In the genomic region with DNA sequence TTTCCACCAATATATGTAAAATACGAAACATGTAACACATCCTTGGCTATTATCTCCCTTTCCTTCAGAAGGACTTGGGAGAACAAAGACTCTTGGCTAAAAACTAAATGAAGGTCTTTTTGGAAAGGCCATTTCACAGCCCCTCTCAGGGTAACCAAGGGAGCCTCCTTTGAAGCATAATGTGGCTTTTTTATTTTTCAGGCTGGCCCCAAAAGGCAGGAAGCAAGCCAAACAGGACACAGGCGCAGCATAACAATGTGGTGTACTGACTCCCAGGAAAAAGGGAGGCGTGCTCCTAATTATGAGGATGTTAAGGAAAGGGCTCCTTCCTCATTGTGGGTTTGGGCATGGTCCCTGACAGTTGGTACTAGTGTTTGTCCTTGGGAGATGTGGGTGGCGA, we compare ENCODE assay signal across 19 cellular contexts. TPM values are rescaled to one million over a fixed set of nuclear protein-coding genes. Genes with fewer than 3 reads are reported as not detected.
DNase-seq lines count a peak whose midpoint lies in the region; FAIRE-seq and TF ChIP-seq lines count a peak whose summit lies in the region.
"Had no signal": no experiment of that assay in that cellular context is flagged by ENCODE, and none has a peak within 500 bp of the region (broad histone marks: within the 10 kb centered on the region; RNA-seq: fewer than 3 reads in every experiment).

No MANE protein-coding gene starts in this region.

- H3K36me3 ChIP-seq in SJSA1 (no peaks in the 10 kb centered on the region), H1 (ENCODE audit: control insufficient read depth in 2 of 4, insufficient read depth in 4 of 4, low read length in 3 of 4) (no peaks in the 10 kb centered on the region)
- H3K36me3 ChIP-seq: BE2C had no signal

- H3K9ac ChIP-seq in H1 (replicated peaks in 1 of 4; ENCODE audit: extremely low read depth in 1 of 4, low read depth in 3 of 4, low read length in 3 of 4), result no peak overlapping the region

- no peaks in the 10 kb centered on the region; the same call in 1 of the 2 replicates for H3K79me1 ChIP-seq in H1 (ENCODE audit: low read depth, low read length)

- no peak overlapping the region; the same call in 1 of the 2 replicates for H2BK5ac ChIP-seq in H1 (ENCODE audit: low read depth, low read length)

- no peak overlapping the region for H3K4ac ChIP-seq in H1 (replicated peaks; ENCODE audit: insufficient read length, low read depth, low read length)

- H2BK20ac ChIP-seq in H1 (ENCODE audit: low read length), result peak overlapping the region; percentile 34; the same call in 1 of the 2 replicates

- TF ChIP-seq POLR2A in H1 (IDR thresholded peaks at IDR 0.05; ENCODE audit: control extremely low read depth in 1 of 2, low read depth in 2 of 2, low read length in 2 of 2), result no peak

- peaks cover 59% of the 10 kb centered on the region for H3K4me1 ChIP-seq in SJSA1 (replicated peaks)
- peaks cover 3 to 13% (median 7%) of the 10 kb centered on the region in 4 experiments; a peak in 3 of 7 replicates for H3K4me1 ChIP-seq in H1 (replicated peaks in 1 of 4; ENCODE audit: control insufficient read depth in 3 of 4, insufficient read depth in 4 of 4, low read length in 3 of 4)
- H3K4me1 ChIP-seq: BE2C had no signal

- H3K23me2 ChIP-seq in H1 (ENCODE audit: low read depth, low read length), result 0 out of 2 replicates have a peak, but pooled peaks cover 2% of the 10 kb centered on the region

- no peak overlapping the region for H4K5ac ChIP-seq in H1 (ENCODE audit: insufficient read length, low read depth, low read length)

- no peak for TF ChIP-seq RAD21 in H1 (IDR thresholded peaks at IDR 0.05 in 1 of 2, conservative IDR thresholded peaks at IDR 0.05 in 1 of 2; ENCODE audit: low read depth in 2 of 2, low read length in 2 of 2)

- FAIRE-seq in H1 (lab: Jason Lieb, UNC), result no peak
- FAIRE-seq: A204.1, D721Med, G401.6, GM12891, H54 had no signal

- no peak overlapping the region for H4K91ac ChIP-seq in H1 (replicated peaks; ENCODE audit: insufficient read length, low read length)

- H2AK5ac ChIP-seq in H1 (ENCODE audit: low read depth, low read length), result no peak overlapping the region

- peak overlapping the region; percentile 94 for H3K27ac ChIP-seq in SJSA1
- no peak overlapping the region for H3K27ac ChIP-seq in H1 (ENCODE audit: low read depth, low read length)
- H3K27ac ChIP-seq: C4-2B had no signal

- H2BK15ac ChIP-seq in H1 (ENCODE audit: low read length), result no peak overlapping the region

- H3K18ac ChIP-seq in H1 (ENCODE audit: extremely low read depth, low read length), result no peak overlapping the region

- 0 out of 2 replicates have a peak overlapping the region, but pooled peaks have one; percentile 29 for H2BK12ac ChIP-seq in H1 (ENCODE audit: low read depth, low read length)

- CTCF ChIA-PET in H1 (lab: Charles Lee; ENCODE audit: partially characterized antibody), result no interaction called here

- no peak for TF ChIP-seq EP300 in H1 (IDR thresholded peaks at IDR 0.05; ENCODE audit: borderline replicate concordance in 1 of 2, low read depth in 2 of 2, low read length in 2 of 2)

- TF ChIP-seq CTCF in H1 (IDR thresholded peaks at IDR 0.05; ENCODE audit: control extremely low read depth in 1 of 3, insufficient read depth in 1 of 3, low read depth in 1 of 3, low read length in 3 of 3), result no peak

- no peak overlapping the region for H2BK120ac ChIP-seq in H1 (replicated peaks; ENCODE audit: low read depth, low read length)

- H3K9me3 ChIP-seq in SJSA1 (replicated peaks) (no peaks in the 10 kb centered on the region), H1 (ENCODE audit: insufficient read depth in 2 of 2, low read depth in 1 of 2, low read length in 1 of 2) (no peaks in the 10 kb centered on the region)
- H3K9me3 ChIP-seq: BE2C had no signal

- WGBS in H1 (ENCODE audit: extremely low coverage in 1 of 2, insufficient coverage in 1 of 2, insufficient read length in 1 of 2, insufficient replicate concordance in 2 of 2, low coverage in 1 of 2, low lambda C conversion rate in 2 of 2, missing lambda C conversion rate in 1 of 2), 2 experiments, result 78% methylated on average over 4 of the region's 4 CpGs; no CpG with 5 or more reads in 1 of the 2 experiments

- no peak overlapping the region for H3K23ac ChIP-seq in H1 (ENCODE audit: insufficient read length)

- H3K27me3 ChIP-seq in SJSA1 (replicated peaks) (no peaks in the 10 kb centered on the region), H1 (replicated peaks in 1 of 4; ENCODE audit: control insufficient read depth in 3 of 4, extremely low read depth in 1 of 4, insufficient read depth in 3 of 4, low read length in 3 of 4) (no peaks in the 10 kb centered on the region)
- H3K27me3 ChIP-seq: BE2C had no signal

- no peaks in the 10 kb centered on the region for H4K20me1 ChIP-seq in H1 (replicated peaks in 1 of 2; ENCODE audit: control insufficient read depth in 1 of 2, insufficient read depth in 2 of 2, low read length in 2 of 2)

- H3K79me2 ChIP-seq in H1 (ENCODE audit: control insufficient read depth in 1 of 2, insufficient read depth in 2 of 2, low read length in 2 of 2), result no peaks in the 10 kb centered on the region

- no peak overlapping the region for H3K56ac ChIP-seq in H1 (replicated peaks; ENCODE audit: insufficient read length, low read depth, low read length)

- no peak overlapping the region for H3K4me3 ChIP-seq in SJSA1
- no peak overlapping the region for H3K4me3 ChIP-seq in H1 (ENCODE audit: extremely low read depth in 1 of 4, insufficient read depth in 2 of 4, low read depth in 3 of 4, low read length in 4 of 4)

- POLR2A ChIA-PET in H1 (lab: Charles Lee; ENCODE audit: partially characterized antibody), result no interaction called here

- H2AFZ ChIP-seq in H1 (ENCODE audit: low read length), result no peak overlapping the region

- H3K4me2 ChIP-seq in H1 (ENCODE audit: insufficient read depth in 1 of 2, low read depth in 2 of 2, low read length in 2 of 2), result no peak overlapping the region

- peak; percentile 9 for DNase-seq in CD1c-positive myeloid dendritic cell (ENCODE audit: extremely low spot score)
- no peak for DNase-seq in SJSA1 (ENCODE audit: low read depth in 1 of 2, low spot score in 2 of 2)
- DNase-seq in H1 (ENCODE audit: low read depth in 1 of 2, low spot score in 2 of 2), result no peak
- DNase-seq in midbrain (lab: John Stamatoyannopoulos, UW), result peak; percentile 50
- DNase-seq in stimulated activated CD8-positive, alpha-beta memory T cell treated with anti-CD3 and anti-CD28 coated beads, Interleukin-4, amount 100 ng/mL, for 48 hours, result no peak
- DNase-seq in NOMO-1 treated with DMSO at 0.1 percent for 48 hours (lab: John Stamatoyannopoulos, UW; ENCODE audit: unreplicated experiment), result no peak
- no peak for DNase-seq in iPS-NIHi7 (ENCODE audit: extremely low spot score)
- DNase-seq: BE2C; CD8-positive, alpha-beta T cell; COR-L47; DMS153; DMS79 treated with DMSO at 0.1 percent for 48 hours; EL had no signal

- H4K8ac ChIP-seq in H1 (ENCODE audit: extremely low read depth, insufficient read depth, low read length), result no peak overlapping the region

- H3K14ac ChIP-seq in H1 (ENCODE audit: insufficient read length), result no peak overlapping the region

TF ChIP-seq in H1, 55 proteins besides CTCF, POLR2A, EP300 and RAD21 (continues in another document):
- TF ChIP-seq RFX5 (IDR thresholded peaks at IDR 0.05; ENCODE audit: borderline replicate concordance, low read depth, low read length), result no peak
- TF ChIP-seq, protein P1, sequence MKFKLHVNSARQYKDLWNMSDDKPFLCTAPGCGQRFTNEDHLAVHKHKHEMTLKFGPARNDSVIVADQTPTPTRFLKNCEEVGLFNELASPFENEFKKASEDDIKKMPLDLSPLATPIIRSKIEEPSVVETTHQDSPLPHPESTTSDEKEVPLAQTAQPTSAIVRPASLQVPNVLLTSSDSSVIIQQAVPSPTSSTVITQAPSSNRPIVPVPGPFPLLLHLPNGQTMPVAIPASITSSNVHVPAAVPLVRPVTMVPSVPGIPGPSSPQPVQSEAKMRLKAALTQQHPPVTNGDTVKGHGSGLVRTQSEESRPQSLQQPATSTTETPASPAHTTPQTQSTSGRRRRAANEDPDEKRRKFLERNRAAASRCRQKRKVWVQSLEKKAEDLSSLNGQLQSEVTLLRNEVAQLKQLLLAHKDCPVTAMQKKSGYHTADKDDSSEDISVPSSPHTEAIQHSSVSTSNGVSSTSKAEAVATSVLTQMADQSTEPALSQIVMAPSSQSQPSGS (IDR thresholded peaks at IDR 0.05; ENCODE audit: low read length), result no peak
- TF ChIP-seq CREB1 (IDR thresholded peaks at IDR 0.05), result no peak

RNA-seq across cellular contexts. Expression of a gene that starts 30.3 kb away (rescaled TPM):
- total RNA-seq in SJSA1 (2014; rRNA removed; shearing (Covaris generic)), result 32.3 and 45.0 TPM in 2 replicates
- total RNA-seq in H1 (2021; fragmentation: NEBNext Ultra II Directional; extraction: Animal tissue kit (Norgen Biotek cat#: 25700)), result 30.5 and 32.4 TPM in 2 replicates
- polyA plus RNA-seq in H1 (2011; rRNA removed), result 2.7 and 6.9 TPM in 2 replicates
- 7.2 TPM for polyA plus RNA-seq in H1 (2011; cell fraction: cytosol; rRNA removed)
- 6.1 TPM for polyA plus RNA-seq in H1 (2011; cell fraction: nucleus; rRNA removed)
- polyA plus RNA-seq in H1 (2012, experiment 1 of 2), result 6.2 to 13.8 TPM (median 10.9 TPM) in 4 replicates
- 0.52 TPM for polyA plus RNA-seq in H1 (2012, experiment 2 of 2)
- 23.2 TPM for polyA plus RNA-seq in H1 (2013, experiment 1 of 2)
- 24.2 TPM for polyA plus RNA-seq in H1 (2013, experiment 2 of 2)
- 20.5 and 20.9 TPM in 2 replicates for polyA minus RNA-seq in H1 (2011; rRNA and poly(A)+ RNA removed)
- 16.2 TPM for polyA minus RNA-seq in H1 (2011; cell fraction: cytosol; rRNA and poly(A)+ RNA removed)
- polyA minus RNA-seq in H1 (2011; cell fraction: nucleus; rRNA and poly(A)+ RNA removed), result 46.3 TPM

RNA-seq across cellular contexts. Expression of a gene that starts 53.2 kb away (rescaled TPM):
- not detected in 2 replicates for total RNA-seq in SJSA1 (2014; rRNA removed; shearing (Covaris generic))
- not detected in 2 replicates for total RNA-seq in H1 (2021; fragmentation: NEBNext Ultra II Directional; extraction: Animal tissue kit (Norgen Biotek cat#: 25700))
- polyA plus RNA-seq in H1 (2011; rRNA removed), result not detected in 2 replicates
- not detected for polyA plus RNA-seq in H1 (2011; cell fraction: cytosol; rRNA removed)
- polyA plus RNA-seq in H1 (2011; cell fraction: nucleus; rRNA removed), result not detected
- not detected in 4 replicates for polyA plus RNA-seq in H1 (2012, experiment 1 of 2)
- not detected for polyA plus RNA-seq in H1 (2012, experiment 2 of 2)
- not detected for polyA plus RNA-seq in H1 (2013, experiment 1 of 2)
- polyA plus RNA-seq in H1 (2013, experiment 2 of 2), result not detected
- not detected in 2 replicates for polyA minus RNA-seq in H1 (2011; rRNA and poly(A)+ RNA removed)
- polyA minus RNA-seq in H1 (2011; cell fraction: cytosol; rRNA and poly(A)+ RNA removed), result not detected
- not detected for polyA minus RNA-seq in H1 (2011; cell fraction: nucleus; rRNA and poly(A)+ RNA removed)
- total RNA-seq: CD8-positive, alpha-beta T cell had no signal

RNA-seq across cellular contexts. Expression of a gene that starts 56.7 kb away (rescaled TPM):
- total RNA-seq in SJSA1 (2014; rRNA removed; shearing (Covaris generic)), result not detected in 2 replicates
- total RNA-seq in H1 (2021; fragmentation: NEBNext Ultra II Directional; extraction: Animal tissue kit (Norgen Biotek cat#: 25700)), result not detected in 2 replicates
- 0.03 and 0.09 TPM in 2 replicates for polyA plus RNA-seq in H1 (2011; rRNA removed)
- polyA plus RNA-seq in H1 (2011; cell fraction: cytosol; rRNA removed), result 0.08 TPM
- polyA plus RNA-seq in H1 (2011; cell fraction: nucleus; rRNA removed), result 0.14 TPM
- polyA plus RNA-seq in H1 (2012, experiment 1 of 2), result not detected in 4 replicates
- not detected for polyA plus RNA-seq in H1 (2012, experiment 2 of 2)
- polyA plus RNA-seq in H1 (2013, experiment 1 of 2), result 0.02 TPM
- polyA plus RNA-seq in H1 (2013, experiment 2 of 2), result not detected
- polyA minus RNA-seq in H1 (2011; rRNA and poly(A)+ RNA removed), result 0.35 and 0.68 TPM in 2 replicates
- not detected for polyA minus RNA-seq in H1 (2011; cell fraction: cytosol; rRNA and poly(A)+ RNA removed)
- polyA minus RNA-seq in H1 (2011; cell fraction: nucleus; rRNA and poly(A)+ RNA removed), result not detected
- total RNA-seq: CD8-positive, alpha-beta T cell had no signal

Comparison
In these comparisons a context has a peak if more than half of its experiments do, and no peak if none do; other contexts are left out.
1. DNase-seq: peak in CD1c-positive myeloid dendritic cell (single experiment) and midbrain (single experiment); none in SJSA1 (0 of 2), H1 (0 of 2), stimulated activated CD8-positive, alpha-beta memory T cell treated with anti-CD3 and anti-CD28 coated beads, Interleukin-4, amount 100 ng/mL, for 48 hours (single experiment), NOMO-1 treated with DMSO at 0.1 percent for 48 hours (single experiment) and iPS-NIHi7 (single experiment).